ENCODE assay signal across 13 cellular contexts in the genomic region with DNA sequence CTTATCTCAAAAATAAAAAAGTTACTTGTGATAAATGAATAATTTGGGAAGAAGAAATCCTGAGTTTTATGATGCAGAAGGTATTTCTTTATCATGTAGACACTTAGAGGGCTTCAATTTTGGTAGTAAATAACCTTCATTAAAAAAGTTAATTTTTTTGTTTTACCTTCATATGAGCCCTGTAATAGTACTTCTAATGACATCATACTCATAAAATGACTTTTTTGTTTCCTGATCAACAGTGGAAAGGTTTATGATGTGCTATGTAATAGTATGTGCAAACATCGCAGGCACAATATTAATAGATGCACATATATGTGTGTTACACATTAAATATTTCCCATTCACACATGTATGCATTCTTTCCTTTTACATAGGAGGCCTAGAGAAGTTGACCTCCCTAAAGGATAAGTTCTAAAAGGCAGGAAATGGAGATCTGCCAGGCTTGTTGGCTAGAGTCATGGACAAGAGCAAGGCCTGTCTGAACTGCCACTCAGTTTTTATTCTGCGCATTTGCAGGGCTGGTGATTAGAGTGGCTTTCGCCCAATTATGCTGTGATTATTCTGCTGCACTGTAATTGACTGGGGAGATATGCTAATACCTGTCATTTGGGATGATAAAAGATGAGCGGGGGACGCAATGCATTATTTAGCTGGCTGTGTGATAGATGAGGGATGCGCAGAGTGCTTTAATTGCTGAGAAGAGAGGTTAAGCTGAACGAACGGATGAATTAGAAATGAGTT.
DNase-seq lines count a peak whose midpoint lies in the region; ATAC-seq and TF ChIP-seq lines count a peak whose summit lies in the region.
"Had no signal": no experiment of that assay in that cellular context is flagged by ENCODE, and none has a peak within 500 bp of the region (broad histone marks: within the 10 kb centered on the region; RNA-seq: fewer than 3 reads in every experiment).

No MANE protein-coding gene starts in this region.

- intact Hi-C loops in CD4-positive, alpha-beta T cell (cut with DNase I, micrococcal nuclease) = loop anchor here in 1 of 2 experiments (5.0 kb wide), 1 partner anchor 52 kb away; no protein-coding TSS in a partner anchor

- no peak overlapping the region for H3K4me3 Mint-ChIP-seq in CD4-positive, alpha-beta T cell
- no peak overlapping the region for H3K4me3 Mint-ChIP-seq in activated T-helper 17 cell treated with anti-CD3 and anti-CD28 coated beads, Interleukin-2, amount 50 U/mL, for 72 hours
- H3K4me3 Mint-ChIP-seq: CD14-positive monocyte had no signal

- peak overlapping the region; percentile 33 for H3K27ac Mint-ChIP-seq in CD4-positive, alpha-beta T cell
- peak overlapping the region; percentile 18 for H3K27ac Mint-ChIP-seq in activated T-helper 17 cell treated with anti-CD3 and anti-CD28 coated beads, Interleukin-2, amount 50 U/mL, for 72 hours

- no peak for ATAC-seq in CD4-positive, alpha-beta T cell (ENCODE audit: poor library complexity)
- ATAC-seq in activated T-helper 17 cell treated with anti-CD3 and anti-CD28 coated beads, Interleukin-2, amount 50 U/mL, for 72 hours (replicated peaks) = no peak
- no peak for ATAC-seq in GM18511 (IDR thresholded peaks at IDR 0.05; ENCODE audit: unreplicated experiment)
- ATAC-seq in HG02678 (IDR thresholded peaks at IDR 0.05; ENCODE audit: unreplicated experiment) = no peak

- H3K27ac ChIP-seq in CD4-positive, alpha-beta T cell (ENCODE audit: low read depth, low read length) = no peak overlapping the region
- H3K27ac ChIP-seq: hepatocyte had no signal

- no peaks in the 10 kb centered on the region for H3K27me3 Mint-ChIP-seq in CD4-positive, alpha-beta T cell
- no peaks in the 10 kb centered on the region for H3K27me3 Mint-ChIP-seq in activated T-helper 17 cell treated with anti-CD3 and anti-CD28 coated beads, Interleukin-2, amount 50 U/mL, for 72 hours

- no peaks in the 10 kb centered on the region for H3K9me3 Mint-ChIP-seq in CD4-positive, alpha-beta T cell
- H3K9me3 Mint-ChIP-seq in activated T-helper 17 cell treated with anti-CD3 and anti-CD28 coated beads, Interleukin-2, amount 50 U/mL, for 72 hours = no peaks in the 10 kb centered on the region

- peaks cover 32% of the 10 kb centered on the region for H3K4me1 Mint-ChIP-seq in CD4-positive, alpha-beta T cell (ENCODE audit: low read depth)
- peaks cover 21% of the 10 kb centered on the region for H3K4me1 Mint-ChIP-seq in activated T-helper 17 cell treated with anti-CD3 and anti-CD28 coated beads, Interleukin-2, amount 50 U/mL, for 72 hours

- no peak for TF ChIP-seq CTCF in CD4-positive, alpha-beta T cell (IDR thresholded peaks at IDR 0.05)

- no peak for DNase-seq in CD4-positive, alpha-beta T cell
- DNase-seq in NCI-H1417 (lab: John Stamatoyannopoulos, UW) (peak; percentile 38 to 97 (median 76)), medulla oblongata (ENCODE audit: extremely low spot score) (peak; percentile 66), AG08395 (ENCODE audit: low spot score) (no peak), A172 (ENCODE audit: low spot score) (no peak)
- DNase-seq: NCI-H526 treated with DMSO at 0.1 percent for 48 hours; posterior cingulate gyrus; stimulated activated naive CD4-positive, alpha-beta T cell treated with Interleukin-2 at 50 U/mL for 16 hours had no signal

- POLR2A ChIA-PET in CD4-positive, alpha-beta T cell (lab: Charles Lee) = interaction anchor here (1.5 kb wide), 1 partner anchor 9 kb away, joined by 5 read pairs; no protein-coding TSS in a partner anchor

- CTCF ChIA-PET in CD4-positive, alpha-beta T cell (lab: Charles Lee) = interaction anchor here (1.3 kb wide), 1 partner anchor 16 kb away, joined by 3 read pairs; no protein-coding TSS in a partner anchor

- no peaks in the 10 kb centered on the region for H3K27me3 ChIP-seq in CD4-positive, alpha-beta T cell (ENCODE audit: control insufficient read depth, insufficient read depth, low read length)
- H3K27me3 ChIP-seq: hepatocyte had no signal

- no peaks in the 10 kb centered on the region for H3K9me3 ChIP-seq in CD4-positive, alpha-beta T cell (ENCODE audit: control insufficient read depth, low read length)

- no peaks in the 10 kb centered on the region for H3K36me3 Mint-ChIP-seq in CD4-positive, alpha-beta T cell (ENCODE audit: low read depth)
- H3K36me3 Mint-ChIP-seq in activated T-helper 17 cell treated with anti-CD3 and anti-CD28 coated beads, Interleukin-2, amount 50 U/mL, for 72 hours (ENCODE audit: low read depth) = peaks cover 6% of the 10 kb centered on the region

Comparison
In these comparisons a context has a peak if more than half of its experiments do, and no peak if none do; other contexts are left out.
1. DNase-seq: peak in NCI-H1417 (3 of 3) and medulla oblongata (single experiment); none in CD4-positive, alpha-beta T cell (0 of 10), AG08395 (single experiment) and A172 (single experiment).